In genomic region chr1:207832796-207833195, GRCh38 we compare ENCODE assay signal across 10 cellular contexts.
DNase-seq lines count a peak whose midpoint lies in the region; ATAC-seq and TF ChIP-seq lines count a peak whose summit lies in the region.
"Had no signal": no experiment of that assay in that cellular context is flagged by ENCODE, and none has a peak within 500 bp of the region (broad histone marks: within the 10 kb centered on the region; RNA-seq: fewer than 3 reads in every experiment).

No MANE protein-coding gene starts in this region.

- no peak overlapping the region for H3K4me3 Mint-ChIP-seq in activated naive CD4-positive, alpha-beta T cell treated with anti-CD3 and anti-CD28 coated beads, Interleukin-2, amount 10 ng/mL, durations not matched to agents 7 days and 5 days

- intact Hi-C loops in lower lobe of right lung (cut with DNase I) (no loop called here), tibial artery (cut with DNase I; ENCODE audit: low total_unique reads) (no loop called here)

- H3K27me3 Mint-ChIP-seq in activated naive CD4-positive, alpha-beta T cell treated with anti-CD3 and anti-CD28 coated beads, Interleukin-2, amount 10 ng/mL, durations not matched to agents 7 days and 5 days: no peaks in the 10 kb centered on the region

- H3K9me3 Mint-ChIP-seq in activated naive CD4-positive, alpha-beta T cell treated with anti-CD3 and anti-CD28 coated beads, Interleukin-2, amount 10 ng/mL, durations not matched to agents 7 days and 5 days: no peaks in the 10 kb centered on the region
- peaks cover 0 to 5% of the 10 kb centered on the region in 2 donors for H3K9me3 Mint-ChIP-seq in activated naive CD4-positive, alpha-beta T cell treated with anti-CD3 and anti-CD28 coated beads, Interleukin-2, amount 50 U/mL, for 72 hours

- H3K27me3 ChIP-seq in lower lobe of right lung (ENCODE audit: low read depth) (no peaks in the 10 kb centered on the region), tibial artery (no peaks in the 10 kb centered on the region)

- TF ChIP-seq CTCF in lower lobe of right lung (IDR thresholded peaks at IDR 0.05) (no peak), tibial artery (IDR thresholded peaks at IDR 0.05) (no peak)

- peak overlapping the region; percentile 55 for H3K27ac ChIP-seq in lower lobe of right lung
- peak overlapping the region; percentile 62 to 74 for H3K27ac ChIP-seq in tibial artery

- CTCF ChIA-PET in activated naive CD4-positive, alpha-beta T cell treated with anti-CD3 and anti-CD28 coated beads, Interleukin-2, amount 10 ng/mL, durations not matched to agents 7 days and 5 days (lab: Charles Lee): interaction anchor here (1.1 to 14.4 kb wide), 4 partner anchors 8 to 52 kb away, joined by 3 to 237 read pairs (median 4); no protein-coding TSS in a partner anchor

- H3K9me3 ChIP-seq in lower lobe of right lung: no peaks in the 10 kb centered on the region
- no peaks in the 10 kb centered on the region for H3K9me3 ChIP-seq in tibial artery

- H3K4me3 ChIP-seq in lower lobe of right lung (no peak overlapping the region), tibial artery (no peak overlapping the region)

- DNase-seq in activated naive CD4-positive, alpha-beta T cell treated with anti-CD3 and anti-CD28 coated beads, Interleukin-2, amount 10 ng/mL, durations not matched to agents 7 days and 5 days: no peak
- no peak for DNase-seq in activated naive CD4-positive, alpha-beta T cell treated with anti-CD3 and anti-CD28 coated beads, Interleukin-2, amount 50 U/mL, for 16 hours
- DNase-seq in activated naive CD4-positive, alpha-beta T cell treated with anti-CD3 and anti-CD28 coated beads, Interleukin-2, amount 50 U/mL, for 72 hours (ENCODE audit: low spot score in 2 of 2): no peak
- DNase-seq in lower lobe of right lung (no peak), tibial artery (peak in 1 of 2 donors; percentile 58)
- DNase-seq in effector CD8-positive, alpha-beta T cell (lab: John Stamatoyannopoulos, UW): no peak
- DNase-seq: NCI-H1417 treated with DMSO at 0.1 percent for 48 hours, small intestine had no signal

- H3K36me3 ChIP-seq in lower lobe of right lung (no peaks in the 10 kb centered on the region), tibial artery (no peaks in the 10 kb centered on the region)

- ATAC-seq in activated naive CD4-positive, alpha-beta T cell treated with anti-CD3 and anti-CD28 coated beads, Interleukin-2, amount 50 U/mL, for 72 hours: no peak
- ATAC-seq in lower lobe of right lung (no peak), GM19452 (IDR thresholded peaks at IDR 0.05; ENCODE audit: unreplicated experiment) (no peak), HG02970 (IDR thresholded peaks at IDR 0.05; ENCODE audit: low FRiP score, unreplicated experiment) (no peak)

- H3K27ac Mint-ChIP-seq in activated naive CD4-positive, alpha-beta T cell treated with anti-CD3 and anti-CD28 coated beads, Interleukin-2, amount 10 ng/mL, durations not matched to agents 7 days and 5 days: peak overlapping the region; percentile 94
- peak overlapping the region; percentile 88 to 94 for H3K27ac Mint-ChIP-seq in activated naive CD4-positive, alpha-beta T cell treated with anti-CD3 and anti-CD28 coated beads, Interleukin-2, amount 50 U/mL, for 72 hours

- peaks cover 39% of the 10 kb centered on the region for H3K36me3 Mint-ChIP-seq in activated naive CD4-positive, alpha-beta T cell treated with anti-CD3 and anti-CD28 coated beads, Interleukin-2, amount 10 ng/mL, durations not matched to agents 7 days and 5 days
- H3K36me3 Mint-ChIP-seq in activated naive CD4-positive, alpha-beta T cell treated with anti-CD3 and anti-CD28 coated beads, Interleukin-2, amount 50 U/mL, for 72 hours: peaks cover 4 to 37% of the 10 kb centered on the region in 2 donors

- H3K4me1 Mint-ChIP-seq in activated naive CD4-positive, alpha-beta T cell treated with anti-CD3 and anti-CD28 coated beads, Interleukin-2, amount 10 ng/mL, durations not matched to agents 7 days and 5 days: peaks cover 76% of the 10 kb centered on the region

- H3K4me1 ChIP-seq in lower lobe of right lung (peaks cover 78% of the 10 kb centered on the region), tibial artery (peaks cover 0 to 78% (median 46%) of the 10 kb centered on the region in 4 donors)
